1 cellular context compared by ENCODE assay signal in genomic region chr3:188021502-188022040, GRCh38.
TF ChIP-seq lines count a peak whose summit lies in the region.

No MANE protein-coding gene starts in this region.

TF ChIP-seq in endothelial cell of umbilical vein, 7 proteins besides CTCF, POLR2A, EP300 and RAD21:
- TF ChIP-seq MAX (IDR thresholded peaks at IDR 0.05; ENCODE audit: insufficient read depth, insufficient read length) = no peak
- TF ChIP-seq MYC (IDR thresholded peaks at IDR 0.05; ENCODE audit: low read depth, low read length) = no peak
- peak; percentile 15 for TF ChIP-seq GATA2 (IDR thresholded peaks at IDR 0.05; ENCODE audit: insufficient read depth, insufficient read length, low read depth, low read length)
TF ChIP-seq in endothelial cell of umbilical vein: peak in this region for 1.
